ENCODE assay signal across 1 cellular context in the genomic region with DNA sequence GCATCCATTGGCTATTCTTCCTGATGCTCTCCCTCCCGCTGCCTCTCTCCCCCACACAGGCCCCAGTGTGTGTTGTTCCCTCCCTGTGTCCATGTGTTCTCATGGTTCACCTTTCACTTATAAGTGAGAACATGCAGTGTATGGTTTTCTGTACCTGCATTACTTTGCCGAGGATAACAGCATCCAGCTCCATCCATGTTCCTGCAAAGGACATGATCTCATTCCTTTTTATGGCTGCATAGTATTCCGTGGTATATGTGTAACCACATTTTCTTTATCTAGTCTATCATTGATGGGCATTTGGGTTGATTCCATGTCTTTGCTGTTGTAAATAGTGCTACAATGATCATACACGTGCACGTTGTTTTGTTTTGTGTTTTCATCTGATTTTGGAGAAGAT. TPM values are rescaled to one million over a fixed set of nuclear protein-coding genes. Genes with fewer than 3 reads are reported as not detected.
"Had no signal": no experiment of that assay in that cellular context is flagged by ENCODE, and none has a peak within 500 bp of the region (broad histone marks: within the 10 kb centered on the region; RNA-seq: fewer than 3 reads in every experiment).

No MANE protein-coding gene starts in this region.

RNA-seq across cellular contexts. Expression of gene SYCE1L, which starts 43.3 kb away (rescaled TPM):
- total RNA-seq: G401 had no signal
